1 cellular context compared by ENCODE assay signal in genomic region chr16:89406277-89406888, GRCh38.
A peak's percentile ranks its signal among the peaks of the same experiment; 100 is the strongest.
TF ChIP-seq lines count a peak whose summit lies in the region.

No MANE protein-coding gene starts in this region.

TF ChIP-seq in HepG2, 621 proteins besides CTCF, POLR2A, EP300 and RAD21 (continued from another document and continues in another):
- TF ChIP-seq, protein P1, sequence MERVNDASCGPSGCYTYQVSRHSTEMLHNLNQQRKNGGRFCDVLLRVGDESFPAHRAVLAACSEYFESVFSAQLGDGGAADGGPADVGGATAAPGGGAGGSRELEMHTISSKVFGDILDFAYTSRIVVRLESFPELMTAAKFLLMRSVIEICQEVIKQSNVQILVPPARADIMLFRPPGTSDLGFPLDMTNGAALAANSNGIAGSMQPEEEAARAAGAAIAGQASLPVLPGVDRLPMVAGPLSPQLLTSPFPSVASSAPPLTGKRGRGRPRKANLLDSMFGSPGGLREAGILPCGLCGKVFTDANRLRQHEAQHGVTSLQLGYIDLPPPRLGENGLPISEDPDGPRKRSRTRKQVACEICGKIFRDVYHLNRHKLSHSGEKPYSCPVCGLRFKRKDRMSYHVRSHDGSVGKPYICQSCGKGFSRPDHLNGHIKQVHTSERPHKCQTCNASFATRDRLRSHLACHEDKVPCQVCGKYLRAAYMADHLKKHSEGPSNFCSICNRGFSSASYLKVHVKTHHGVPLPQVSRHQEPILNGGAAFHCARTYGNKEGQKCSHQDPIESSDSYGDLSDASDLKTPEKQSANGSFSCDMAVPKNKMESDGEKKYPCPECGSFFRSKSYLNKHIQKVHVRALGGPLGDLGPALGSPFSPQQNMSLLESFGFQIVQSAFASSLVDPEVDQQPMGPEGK (CRISPR knock-in tag; IDR thresholded peaks at IDR 0.05), result no peak
- TF ChIP-seq MTA3 (CRISPR knock-in tag; IDR thresholded peaks at IDR 0.05), result no peak
- TF ChIP-seq ZNF432 (CRISPR knock-in tag; IDR thresholded peaks at IDR 0.05; ENCODE audit: borderline replicate concordance), result no peak
- TF ChIP-seq, protein P2, sequence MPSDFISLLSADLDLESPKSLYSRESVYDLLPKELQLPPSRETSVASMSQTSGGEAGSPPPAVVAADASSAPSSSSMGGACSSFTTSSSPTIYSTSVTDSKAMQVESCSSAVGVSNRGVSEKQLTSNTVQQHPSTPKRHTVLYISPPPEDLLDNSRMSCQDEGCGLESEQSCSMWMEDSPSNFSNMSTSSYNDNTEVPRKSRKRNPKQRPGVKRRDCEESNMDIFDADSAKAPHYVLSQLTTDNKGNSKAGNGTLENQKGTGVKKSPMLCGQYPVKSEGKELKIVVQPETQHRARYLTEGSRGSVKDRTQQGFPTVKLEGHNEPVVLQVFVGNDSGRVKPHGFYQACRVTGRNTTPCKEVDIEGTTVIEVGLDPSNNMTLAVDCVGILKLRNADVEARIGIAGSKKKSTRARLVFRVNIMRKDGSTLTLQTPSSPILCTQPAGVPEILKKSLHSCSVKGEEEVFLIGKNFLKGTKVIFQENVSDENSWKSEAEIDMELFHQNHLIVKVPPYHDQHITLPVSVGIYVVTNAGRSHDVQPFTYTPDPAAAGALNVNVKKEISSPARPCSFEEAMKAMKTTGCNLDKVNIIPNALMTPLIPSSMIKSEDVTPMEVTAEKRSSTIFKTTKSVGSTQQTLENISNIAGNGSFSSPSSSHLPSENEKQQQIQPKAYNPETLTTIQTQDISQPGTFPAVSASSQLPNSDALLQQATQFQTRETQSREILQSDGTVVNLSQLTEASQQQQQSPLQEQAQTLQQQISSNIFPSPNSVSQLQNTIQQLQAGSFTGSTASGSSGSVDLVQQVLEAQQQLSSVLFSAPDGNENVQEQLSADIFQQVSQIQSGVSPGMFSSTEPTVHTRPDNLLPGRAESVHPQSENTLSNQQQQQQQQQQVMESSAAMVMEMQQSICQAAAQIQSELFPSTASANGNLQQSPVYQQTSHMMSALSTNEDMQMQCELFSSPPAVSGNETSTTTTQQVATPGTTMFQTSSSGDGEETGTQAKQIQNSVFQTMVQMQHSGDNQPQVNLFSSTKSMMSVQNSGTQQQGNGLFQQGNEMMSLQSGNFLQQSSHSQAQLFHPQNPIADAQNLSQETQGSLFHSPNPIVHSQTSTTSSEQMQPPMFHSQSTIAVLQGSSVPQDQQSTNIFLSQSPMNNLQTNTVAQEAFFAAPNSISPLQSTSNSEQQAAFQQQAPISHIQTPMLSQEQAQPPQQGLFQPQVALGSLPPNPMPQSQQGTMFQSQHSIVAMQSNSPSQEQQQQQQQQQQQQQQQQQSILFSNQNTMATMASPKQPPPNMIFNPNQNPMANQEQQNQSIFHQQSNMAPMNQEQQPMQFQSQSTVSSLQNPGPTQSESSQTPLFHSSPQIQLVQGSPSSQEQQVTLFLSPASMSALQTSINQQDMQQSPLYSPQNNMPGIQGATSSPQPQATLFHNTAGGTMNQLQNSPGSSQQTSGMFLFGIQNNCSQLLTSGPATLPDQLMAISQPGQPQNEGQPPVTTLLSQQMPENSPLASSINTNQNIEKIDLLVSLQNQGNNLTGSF (CRISPR knock-in tag; IDR thresholded peaks at IDR 0.05), result no peak
- TF ChIP-seq, protein P3, sequence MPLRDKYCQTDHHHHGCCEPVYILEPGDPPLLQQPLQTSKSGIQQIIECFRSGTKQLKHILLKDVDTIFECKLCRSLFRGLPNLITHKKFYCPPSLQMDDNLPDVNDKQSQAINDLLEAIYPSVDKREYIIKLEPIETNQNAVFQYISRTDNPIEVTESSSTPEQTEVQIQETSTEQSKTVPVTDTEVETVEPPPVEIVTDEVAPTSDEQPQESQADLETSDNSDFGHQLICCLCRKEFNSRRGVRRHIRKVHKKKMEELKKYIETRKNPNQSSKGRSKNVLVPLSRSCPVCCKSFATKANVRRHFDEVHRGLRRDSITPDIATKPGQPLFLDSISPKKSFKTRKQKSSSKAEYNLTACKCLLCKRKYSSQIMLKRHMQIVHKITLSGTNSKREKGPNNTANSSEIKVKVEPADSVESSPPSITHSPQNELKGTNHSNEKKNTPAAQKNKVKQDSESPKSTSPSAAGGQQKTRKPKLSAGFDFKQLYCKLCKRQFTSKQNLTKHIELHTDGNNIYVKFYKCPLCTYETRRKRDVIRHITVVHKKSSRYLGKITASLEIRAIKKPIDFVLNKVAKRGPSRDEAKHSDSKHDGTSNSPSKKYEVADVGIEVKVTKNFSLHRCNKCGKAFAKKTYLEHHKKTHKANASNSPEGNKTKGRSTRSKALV (CRISPR knock-in tag; IDR thresholded peaks at IDR 0.05), result no peak
- peak; percentile 8 for TF ChIP-seq XRCC5 (optimal IDR thresholded peaks at IDR 0.05; ENCODE audit: low read length)
- TF ChIP-seq ZNF350 (CRISPR knock-in tag; IDR thresholded peaks at IDR 0.05; ENCODE audit: borderline replicate concordance, low read depth), result no peak
- no peak for TF ChIP-seq MED1 (CRISPR knock-in tag; IDR thresholded peaks at IDR 0.05)
- no peak for TF ChIP-seq NFIC (IDR thresholded peaks at IDR 0.05; ENCODE audit: low read length)
- no peak for TF ChIP-seq THAP11 (CRISPR knock-in tag; IDR thresholded peaks at IDR 0.05)
- no peak for TF ChIP-seq ZNF749 (CRISPR knock-in tag; IDR thresholded peaks at IDR 0.05; ENCODE audit: borderline replicate concordance)
- TF ChIP-seq KAT8 (CRISPR knock-in tag; IDR thresholded peaks at IDR 0.05), result no peak
- TF ChIP-seq RBAK (CRISPR knock-in tag; IDR thresholded peaks at IDR 0.05), result no peak
- TF ChIP-seq ZNF773 (CRISPR knock-in tag; IDR thresholded peaks at IDR 0.05; ENCODE audit: borderline replicate concordance), result no peak
- no peak for TF ChIP-seq ZMYM4 (CRISPR knock-in tag; IDR thresholded peaks at IDR 0.05)
- TF ChIP-seq ZNF280B (CRISPR knock-in tag; IDR thresholded peaks at IDR 0.05; ENCODE audit: borderline replicate concordance), result peak; percentile 87
- peak; percentile 87 for TF ChIP-seq AGO2 (optimal IDR thresholded peaks at IDR 0.05; ENCODE audit: low read depth, low read length)
- TF ChIP-seq CHD4 (IDR thresholded peaks at IDR 0.05; ENCODE audit: borderline replicate concordance, low read length), result no peak
- no peak for TF ChIP-seq ATM (IDR thresholded peaks at IDR 0.05; ENCODE audit: borderline replicate concordance)
- no peak for TF ChIP-seq ZIK1 (CRISPR knock-in tag; IDR thresholded peaks at IDR 0.05; ENCODE audit: borderline replicate concordance, low read depth)
- TF ChIP-seq ELF1 (CRISPR knock-in tag; IDR thresholded peaks at IDR 0.05), result no peak
- TF ChIP-seq KLF16 (CRISPR knock-in tag; IDR thresholded peaks at IDR 0.05), result no peak
- no peak for TF ChIP-seq SP5 (CRISPR knock-in tag; IDR thresholded peaks at IDR 0.05; ENCODE audit: borderline replicate concordance, low read depth)
- TF ChIP-seq, protein P4, sequence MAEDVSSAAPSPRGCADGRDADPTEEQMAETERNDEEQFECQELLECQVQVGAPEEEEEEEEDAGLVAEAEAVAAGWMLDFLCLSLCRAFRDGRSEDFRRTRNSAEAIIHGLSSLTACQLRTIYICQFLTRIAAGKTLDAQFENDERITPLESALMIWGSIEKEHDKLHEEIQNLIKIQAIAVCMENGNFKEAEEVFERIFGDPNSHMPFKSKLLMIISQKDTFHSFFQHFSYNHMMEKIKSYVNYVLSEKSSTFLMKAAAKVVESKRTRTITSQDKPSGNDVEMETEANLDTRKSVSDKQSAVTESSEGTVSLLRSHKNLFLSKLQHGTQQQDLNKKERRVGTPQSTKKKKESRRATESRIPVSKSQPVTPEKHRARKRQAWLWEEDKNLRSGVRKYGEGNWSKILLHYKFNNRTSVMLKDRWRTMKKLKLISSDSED (CRISPR knock-in tag; IDR thresholded peaks at IDR 0.05), result no peak
- TF ChIP-seq, protein P5, sequence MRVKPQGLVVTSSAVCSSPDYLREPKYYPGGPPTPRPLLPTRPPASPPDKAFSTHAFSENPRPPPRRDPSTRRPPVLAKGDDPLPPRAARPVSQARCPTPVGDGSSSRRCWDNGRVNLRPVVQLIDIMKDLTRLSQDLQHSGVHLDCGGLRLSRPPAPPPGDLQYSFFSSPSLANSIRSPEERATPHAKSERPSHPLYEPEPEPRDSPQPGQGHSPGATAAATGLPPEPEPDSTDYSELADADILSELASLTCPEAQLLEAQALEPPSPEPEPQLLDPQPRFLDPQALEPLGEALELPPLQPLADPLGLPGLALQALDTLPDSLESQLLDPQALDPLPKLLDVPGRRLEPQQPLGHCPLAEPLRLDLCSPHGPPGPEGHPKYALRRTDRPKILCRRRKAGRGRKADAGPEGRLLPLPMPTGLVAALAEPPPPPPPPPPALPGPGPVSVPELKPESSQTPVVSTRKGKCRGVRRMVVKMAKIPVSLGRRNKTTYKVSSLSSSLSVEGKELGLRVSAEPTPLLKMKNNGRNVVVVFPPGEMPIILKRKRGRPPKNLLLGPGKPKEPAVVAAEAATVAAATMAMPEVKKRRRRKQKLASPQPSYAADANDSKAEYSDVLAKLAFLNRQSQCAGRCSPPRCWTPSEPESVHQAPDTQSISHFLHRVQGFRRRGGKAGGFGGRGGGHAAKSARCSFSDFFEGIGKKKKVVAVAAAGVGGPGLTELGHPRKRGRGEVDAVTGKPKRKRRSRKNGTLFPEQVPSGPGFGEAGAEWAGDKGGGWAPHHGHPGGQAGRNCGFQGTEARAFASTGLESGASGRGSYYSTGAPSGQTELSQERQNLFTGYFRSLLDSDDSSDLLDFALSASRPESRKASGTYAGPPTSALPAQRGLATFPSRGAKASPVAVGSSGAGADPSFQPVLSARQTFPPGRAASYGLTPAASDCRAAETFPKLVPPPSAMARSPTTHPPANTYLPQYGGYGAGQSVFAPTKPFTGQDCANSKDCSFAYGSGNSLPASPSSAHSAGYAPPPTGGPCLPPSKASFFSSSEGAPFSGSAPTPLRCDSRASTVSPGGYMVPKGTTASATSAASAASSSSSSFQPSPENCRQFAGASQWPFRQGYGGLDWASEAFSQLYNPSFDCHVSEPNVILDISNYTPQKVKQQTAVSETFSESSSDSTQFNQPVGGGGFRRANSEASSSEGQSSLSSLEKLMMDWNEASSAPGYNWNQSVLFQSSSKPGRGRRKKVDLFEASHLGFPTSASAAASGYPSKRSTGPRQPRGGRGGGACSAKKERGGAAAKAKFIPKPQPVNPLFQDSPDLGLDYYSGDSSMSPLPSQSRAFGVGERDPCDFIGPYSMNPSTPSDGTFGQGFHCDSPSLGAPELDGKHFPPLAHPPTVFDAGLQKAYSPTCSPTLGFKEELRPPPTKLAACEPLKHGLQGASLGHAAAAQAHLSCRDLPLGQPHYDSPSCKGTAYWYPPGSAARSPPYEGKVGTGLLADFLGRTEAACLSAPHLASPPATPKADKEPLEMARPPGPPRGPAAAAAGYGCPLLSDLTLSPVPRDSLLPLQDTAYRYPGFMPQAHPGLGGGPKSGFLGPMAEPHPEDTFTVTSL (CRISPR knock-in tag; IDR thresholded peaks at IDR 0.05; ENCODE audit: borderline replicate concordance), result no peak
- TF ChIP-seq ZNF75D (CRISPR knock-in tag; IDR thresholded peaks at IDR 0.05; ENCODE audit: borderline replicate concordance), result no peak
- TF ChIP-seq PRDM10 (CRISPR knock-in tag; IDR thresholded peaks at IDR 0.05; ENCODE audit: low read depth), result no peak
- no peak for TF ChIP-seq HIVEP1 (CRISPR knock-in tag; IDR thresholded peaks at IDR 0.05)
- TF ChIP-seq DR1 (CRISPR knock-in tag; IDR thresholded peaks at IDR 0.05), result no peak
- no peak for TF ChIP-seq SOX5 (CRISPR knock-in tag; IDR thresholded peaks at IDR 0.05; ENCODE audit: borderline replicate concordance)
- TF ChIP-seq SP2 (CRISPR knock-in tag; IDR thresholded peaks at IDR 0.05), result no peak
- 0 out of 2 replicates have a peak, but pooled peaks have one; percentile 28 for TF ChIP-seq EED (CRISPR knock-in tag; IDR thresholded peaks at IDR 0.05)
- TF ChIP-seq ONECUT2 (CRISPR knock-in tag; IDR thresholded peaks at IDR 0.05), result no peak
- no peak for TF ChIP-seq CEBPG (CRISPR knock-in tag; IDR thresholded peaks at IDR 0.05)
- TF ChIP-seq ZNF44 (CRISPR knock-in tag; IDR thresholded peaks at IDR 0.05), result no peak
- no peak for TF ChIP-seq HMG20A (CRISPR knock-in tag; IDR thresholded peaks at IDR 0.05; ENCODE audit: borderline replicate concordance)
